19 cellular contexts compared by ENCODE assay signal in genomic region chr6:7471171-7471570, GRCh38.
"Had no signal": no experiment of that assay in that cellular context is flagged by ENCODE, and none has a peak within 500 bp of the region (broad histone marks: within the 10 kb centered on the region; RNA-seq: fewer than 3 reads in every experiment).

No MANE protein-coding gene starts in this region.

- H3K9me3 ChIP-seq: adrenal gland, ascending aorta, stomach, suprapubic skin, tibial nerve had no signal

- H3K4me3 ChIP-seq: adrenal gland, ascending aorta, lung, stomach, suprapubic skin, tibial nerve had no signal

- DNase-seq: activated CD4-positive, alpha-beta T cell treated with anti-CD3 and anti-CD28 coated beads for 1 hour; activated CD4-positive, alpha-beta T cell treated with anti-CD3 and anti-CD28 coated beads, Interleukin-2, amount 50 U/mL, for 1 hour; activated gamma-delta T cell treated with Interleukin-2 at 50 U/mL for 16 hours; activated T-cell treated with anti-CD3 and anti-CD28 coated beads, Interleukin-2, amount 50 U/mL, for 1 hour; adrenal gland; brain microvascular endothelial cell; central memory CD4-positive, alpha-beta T cell; effector memory CD4-positive, alpha-beta T cell; foreskin melanocyte; immature natural killer cell; naive thymus-derived CD4-positive, alpha-beta T cell; occipital lobe; small intestine; stimulated activated CD4-positive, alpha-beta T cell treated with anti-CD3 and anti-CD28 coated beads, Interleukin-15, amount 100 ng/mL, for 24 hours; stomach had no signal

- H3K36me3 ChIP-seq: adrenal gland, ascending aorta, brain microvascular endothelial cell, stomach, suprapubic skin, tibial nerve had no signal

- H3K27ac ChIP-seq: adrenal gland, ascending aorta, brain microvascular endothelial cell, stomach, suprapubic skin, tibial nerve had no signal

- H3K4me1 ChIP-seq: ascending aorta, tibial nerve had no signal

- H3K27me3 ChIP-seq: adrenal gland, ascending aorta, brain microvascular endothelial cell, stomach, suprapubic skin, tibial nerve had no signal
